In genomic region chr12:78864483-78865296, GRCh38 we compare ENCODE assay signal across 8 cellular contexts.
A peak's percentile ranks its signal among the peaks of the same experiment; 100 is the strongest.
DNase-seq lines count a peak whose midpoint lies in the region; ATAC-seq lines count a peak whose summit lies in the region.

SYT1 (plus strand) TSS chr12:78864774.

- H3K9ac ChIP-seq in ES-I3 (ENCODE audit: low read depth, low read length): peak within 1 kb of the TSS; percentile 91

- ATAC-seq in HG02759 (IDR thresholded peaks at IDR 0.05; ENCODE audit: unreplicated experiment): peak; percentile 42

- DNase-seq in NCI-H2227 (lab: John Stamatoyannopoulos, UW; ENCODE audit: unreplicated experiment) (peak; percentile 97), caudate nucleus (lab: John Stamatoyannopoulos, UW) (peak in 56 of 61 donors; percentile 9 to 97 (median 72)), iris pigment epithelial cell (ENCODE audit: low read depth) (peak; percentile 81), smooth muscle cell of the brain vasculature (ENCODE audit: low read depth, low spot score) (peak; percentile 60), NOMO-1 treated with DMSO at 0.1 percent for 48 hours (lab: John Stamatoyannopoulos, UW; ENCODE audit: unreplicated experiment) (no peak)
- no peak for DNase-seq in activated CD4-positive, alpha-beta T cell treated with anti-CD3 and anti-CD28 coated beads for 1 hour

- H3K36me3 ChIP-seq in ES-I3 (ENCODE audit: insufficient read depth, low read length): no peaks in the 10 kb centered on the region

- no peaks in the 10 kb centered on the region for H3K9me3 ChIP-seq in ES-I3 (ENCODE audit: control insufficient read depth, insufficient read depth, low read length)

- H3K27ac ChIP-seq in caudate nucleus (ENCODE audit: low read depth, low read length): peak within 1 kb of the TSS; percentile 54

- H3K4me1 ChIP-seq in ES-I3 (ENCODE audit: insufficient read depth, low read length): peaks cover 2% of the 10 kb centered on the region; the same call in 1 of the 2 replicates

Comparison
In these comparisons a context has a peak if more than half of its experiments do, and no peak if none do; other contexts are left out.
1. DNase-seq: peak in NCI-H2227 (single experiment), caudate nucleus (56 of 61), iris pigment epithelial cell (single experiment) and smooth muscle cell of the brain vasculature (single experiment); none in NOMO-1 treated with DMSO at 0.1 percent for 48 hours (single experiment) and activated CD4-positive, alpha-beta T cell treated with anti-CD3 and anti-CD28 coated beads for 1 hour (single experiment).